Comparison of ENCODE assay signal across 15 cellular contexts in genomic region chr11:45026835-45027234, GRCh38.
DNase-seq lines count a peak whose midpoint lies in the region; ATAC-seq and TF ChIP-seq lines count a peak whose summit lies in the region.
"Had no signal": no experiment of that assay in that cellular context is flagged by ENCODE, and none has a peak within 500 bp of the region (broad histone marks: within the 10 kb centered on the region; RNA-seq: fewer than 3 reads in every experiment).

No MANE protein-coding gene starts in this region.

- no peaks in the 10 kb centered on the region for H3K4me1 ChIP-seq in right lobe of liver
- peaks cover 21% of the 10 kb centered on the region for H3K4me1 ChIP-seq in GM23248 (ENCODE audit: insufficient read depth)
- H3K4me1 ChIP-seq: prostate gland had no signal

- H3K9me3 Mint-ChIP-seq in Calu3 (ENCODE audit: low read depth, unreplicated experiment), result no peaks in the 10 kb centered on the region

- H3K27ac Mint-ChIP-seq in Calu3 (ENCODE audit: unreplicated experiment), result no peak overlapping the region
- H3K27ac Mint-ChIP-seq: activated CD4-positive, alpha-beta T cell treated with anti-CD3 and anti-CD28 coated beads for 36 hours had no signal

- TF ChIP-seq CTCF in right lobe of liver (IDR thresholded peaks at IDR 0.05) (no peak), Calu3 (IDR thresholded peaks at IDR 0.05; ENCODE audit: unreplicated experiment) (no peak)

- no TSS peak for BruUV-seq in Calu3 (replicated peaks; lab: Mats Ljungman, UMichigan)

- H3K36me3 Mint-ChIP-seq in Calu3 (ENCODE audit: insufficient read depth, unreplicated experiment), result no peaks in the 10 kb centered on the region
- H3K36me3 Mint-ChIP-seq: activated naive CD8-positive, alpha-beta T cell had no signal

- no peak overlapping the region for H3K9ac ChIP-seq in GM23248

- no peaks in the 10 kb centered on the region for H3K4me1 Mint-ChIP-seq in Calu3 (ENCODE audit: low read depth, unreplicated experiment)

- H3K27me3 Mint-ChIP-seq in Calu3 (ENCODE audit: unreplicated experiment), result peaks cover 83% of the 10 kb centered on the region
- H3K27me3 Mint-ChIP-seq: activated CD4-positive, alpha-beta T cell treated with anti-CD3 and anti-CD28 coated beads for 36 hours; activated naive CD8-positive, alpha-beta T cell had no signal

- no peaks in the 10 kb centered on the region for H4K20me1 ChIP-seq in GM23248 (ENCODE audit: insufficient read depth)

- no peak for ATAC-seq in right lobe of liver
- no peak for ATAC-seq in left colon

- in situ Hi-C loops in GM23248 (cut with MboI), result no loop called here

- no peaks in the 10 kb centered on the region for H3K9me2 ChIP-seq in GM23248 (ENCODE audit: insufficient read depth)

- H3K27ac ChIP-seq in right lobe of liver (peak overlapping the region; percentile 10 to 63 (median 13)), GM23248 (no peak overlapping the region)
- H3K27ac ChIP-seq: prostate gland had no signal

- no peak overlapping the region for H3K4me3 Mint-ChIP-seq in Calu3 (ENCODE audit: low read depth, unreplicated experiment)
- H3K4me3 Mint-ChIP-seq: activated CD4-positive, alpha-beta T cell treated with anti-CD3 and anti-CD28 coated beads for 36 hours; activated naive CD8-positive, alpha-beta T cell had no signal

- H3K27me3 ChIP-seq in right lobe of liver, result no peaks in the 10 kb centered on the region
- H3K27me3 ChIP-seq in GM23248 (replicated peaks; ENCODE audit: insufficient read depth), result peaks cover 5% of the 10 kb centered on the region; the same call in 1 of the 2 replicates
- H3K27me3 ChIP-seq: breast epithelium had no signal

- no peaks in the 10 kb centered on the region for H3K79me2 ChIP-seq in GM23248 (ENCODE audit: insufficient read depth)

- H3K4me3 ChIP-seq in right lobe of liver, result no peak overlapping the region
- no peak overlapping the region for H3K4me3 ChIP-seq in GM23248
- H3K4me3 ChIP-seq: breast epithelium, K562, prostate gland had no signal

- H3K9me3 ChIP-seq in right lobe of liver, result no peaks in the 10 kb centered on the region
- H3K9me3 ChIP-seq in GM23248 (ENCODE audit: low read depth), result no peaks in the 10 kb centered on the region
- H3K9me3 ChIP-seq: breast epithelium, prostate gland had no signal

- no peak overlapping the region for H2AFZ ChIP-seq in GM23248

- WGBS in right lobe of liver (ENCODE audit: insufficient coverage, low coverage, low lambda C conversion rate, missing lambda C conversion rate), result no CpG with 5 or more reads among the region's 6 CpGs
- WGBS in GM23248 (ENCODE audit: low coverage in 1 of 2, low lambda C conversion rate in 2 of 2, missing lambda C conversion rate in 2 of 2), 2 experiments, result 80 to 81% methylated on average over 6 of the region's 6 CpGs

- H3K36me3 ChIP-seq in right lobe of liver, result no peaks in the 10 kb centered on the region
- no peaks in the 10 kb centered on the region for H3K36me3 ChIP-seq in GM23248 (ENCODE audit: low read depth)
- H3K36me3 ChIP-seq: breast epithelium, prostate gland had no signal

- CTCF ChIA-PET in Calu3 (lab: Charles Lee), result no interaction called here

- DNase-seq in DMS153 treated with DMSO at 0.1 percent for 48 hours (lab: John Stamatoyannopoulos, UW; ENCODE audit: unreplicated experiment) (peak; percentile 29), NCI-H1436 (lab: John Stamatoyannopoulos, UW) (peak; percentile 39), NCI-H748 treated with DMSO at 0.1 percent for 48 hours (lab: John Stamatoyannopoulos, UW) (peak; percentile 5), right lobe of liver (no peak), GM23248 (no peak), left colon (no peak), Calu3 (no peak)
- DNase-seq in stimulated activated CD8-positive, alpha-beta memory T cell treated with anti-CD3 and anti-CD28 coated beads, Interleukin-4, amount 100 ng/mL, for 48 hours, result no peak
- DNase-seq: effector CD4-positive, alpha-beta T cell; NCI-H2029 treated with DMSO at 0.1 percent for 48 hours had no signal

- peaks cover 11% of the 10 kb centered on the region; the same call in 1 of the 2 replicates for H3F3A ChIP-seq in GM23248 (ENCODE audit: insufficient read depth)

- H3K4me2 ChIP-seq in GM23248 (ENCODE audit: unreplicated experiment), result no peak overlapping the region

- no peak for TF ChIP-seq POLR2A in right lobe of liver (IDR thresholded peaks at IDR 0.05)

- intact Hi-C loops in right lobe of liver (cut with DNase I), result no loop called here
- intact Hi-C loops in left colon (cut with DNase I, micrococcal nuclease), result no loop called here
- intact Hi-C loops in Calu3 (cut with micrococcal nuclease; ENCODE audit: unreplicated experiment), result no loop called here

Comparison
In these comparisons a context has a peak if more than half of its experiments do, and no peak if none do; other contexts are left out.
1. DNase-seq: peak in DMS153 treated with DMSO at 0.1 percent for 48 hours (single experiment), NCI-H1436 (single experiment) and NCI-H748 treated with DMSO at 0.1 percent for 48 hours (single experiment); none in right lobe of liver (0 of 3), GM23248 (single experiment), stimulated activated CD8-positive, alpha-beta memory T cell treated with anti-CD3 and anti-CD28 coated beads, Interleukin-4, amount 100 ng/mL, for 48 hours (single experiment), left colon (0 of 2) and Calu3 (single experiment).